Comparison of ENCODE assay signal across 16 cellular contexts in the genomic region with DNA sequence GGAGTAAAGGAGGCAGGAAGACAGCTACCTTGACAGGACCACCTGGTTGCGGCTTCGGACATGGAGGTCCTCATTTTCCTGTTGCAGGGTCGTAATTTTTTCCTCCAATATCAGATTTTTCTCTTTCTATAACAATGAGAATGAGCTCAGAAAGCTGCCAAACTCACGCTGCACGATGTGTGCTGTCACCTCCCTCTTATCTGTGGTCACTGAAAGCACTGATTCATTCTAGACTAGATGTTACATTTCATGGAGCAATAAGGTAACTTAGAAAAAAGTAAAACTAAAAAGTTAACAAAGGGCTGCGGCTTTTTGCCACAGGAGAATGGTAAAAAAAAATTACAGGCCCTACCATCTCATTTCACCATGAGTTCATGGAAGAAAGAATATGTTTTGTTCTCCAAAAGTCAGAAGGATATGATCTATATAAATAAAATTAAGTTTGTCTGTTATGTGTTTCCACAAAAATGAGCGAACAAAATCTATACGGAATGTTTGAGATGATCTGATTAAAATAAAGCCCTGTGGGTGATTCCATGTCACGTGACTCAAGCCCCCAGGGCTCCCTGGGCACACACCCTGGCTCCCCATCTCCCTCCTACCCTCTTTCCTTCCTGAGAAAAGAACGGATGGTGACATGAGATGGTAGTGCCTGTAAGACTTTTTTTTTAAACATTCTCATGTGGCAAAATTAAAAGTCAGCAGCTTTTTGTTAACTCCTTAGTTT. TPM values are rescaled to one million over a fixed set of nuclear protein-coding genes. Genes with fewer than 3 reads are reported as not detected.
A peak's percentile ranks its signal among the peaks of the same experiment; 100 is the strongest.
DNase-seq lines count a peak whose midpoint lies in the region; ATAC-seq and TF ChIP-seq lines count a peak whose summit lies in the region.
"Had no signal": no experiment of that assay in that cellular context is flagged by ENCODE, and none has a peak within 500 bp of the region (broad histone marks: within the 10 kb centered on the region; RNA-seq: fewer than 3 reads in every experiment).

No MANE protein-coding gene starts in this region.

- no TSS peak for BruUV-seq in PC-9 (replicated peaks; lab: Mats Ljungman, UMichigan)

- peaks cover 3% of the 10 kb centered on the region for H3K27me3 Mint-ChIP-seq in chondrocyte (ENCODE audit: low read depth)

- no peaks in the 10 kb centered on the region for H3K79me2 ChIP-seq in PC-9 (ENCODE audit: low read depth)

- intact Hi-C loops in esophagus muscularis mucosa (cut with DNase I): no loop called here
- intact Hi-C loops in PC-9 (cut with micrococcal nuclease; ENCODE audit: unreplicated experiment): no loop called here

- peaks cover 3% of the 10 kb centered on the region for H3K36me3 Mint-ChIP-seq in chondrocyte (ENCODE audit: low read depth)

- H3K27ac Mint-ChIP-seq in chondrocyte (ENCODE audit: unreplicated experiment): no peak overlapping the region
- H3K27ac Mint-ChIP-seq: GM23338 had no signal

- no peaks in the 10 kb centered on the region for H3K36me3 ChIP-seq in SK-N-MC (ENCODE audit: insufficient read depth, low read length)
- H3K36me3 ChIP-seq in esophagus muscularis mucosa: peaks cover 46 to 96% (median 80%) of the 10 kb centered on the region in 4 donors
- H3K36me3 ChIP-seq in subcutaneous abdominal adipose tissue (ENCODE audit: control insufficient read depth in 5 of 5, insufficient read depth in 5 of 5, low read length in 5 of 5): peaks cover 0 to 64% (median 44%) of the 10 kb centered on the region in 5 donors
- H3K36me3 ChIP-seq in PC-9 (ENCODE audit: low read depth): no peaks in the 10 kb centered on the region

- TF ChIP-seq CTCF in esophagus muscularis mucosa (IDR thresholded peaks at IDR 0.05) (no peak), PC-9 (conservative IDR thresholded peaks at IDR 0.05) (no peak), chondrocyte (IDR thresholded peaks at IDR 0.05) (no peak)

- H2AFZ ChIP-seq in PC-9: no peak overlapping the region
- H2AFZ ChIP-seq: GM23338 had no signal

- POLR2A ChIA-PET in PC-9 (lab: Charles Lee; ENCODE audit: unreplicated experiment): no interaction called here

- no peak overlapping the region for H3K4me3 Mint-ChIP-seq in chondrocyte (ENCODE audit: unreplicated experiment)
- H3K4me3 Mint-ChIP-seq: GM23338 had no signal

- DNase-seq in activated CD8-positive, alpha-beta memory T cell treated with anti-CD3 and anti-CD28 coated beads for 24 hours: peak; percentile 19
- no peak for DNase-seq in activated CD8-positive, alpha-beta memory T cell treated with anti-CD3 and anti-CD28 coated beads, Interleukin-2, amount 50 U/mL, for 4 hours
- DNase-seq in SK-N-MC (ENCODE audit: low read depth, low spot score) (no peak), esophagus muscularis mucosa (ENCODE audit: extremely low spot score) (peak; percentile 39), PC-9 (no peak), chondrocyte (ENCODE audit: low spot score) (no peak)
- DNase-seq: NCI-H146; NCI-H2081 treated with DMSO at 0.1 percent for 48 hours; NCI-H226; NCI-H526; NK-92 treated with Interleukin-12 subunit alpha and Interleukin-12 subunit beta, amount 100 ng/mL, for 24 hours; OCI-M1 had no signal

- H3K4me3 ChIP-seq in SK-N-MC: peak overlapping the region; percentile 23
- no peak overlapping the region for H3K4me3 ChIP-seq in esophagus muscularis mucosa
- H3K4me3 ChIP-seq in subcutaneous abdominal adipose tissue (ENCODE audit: low read depth in 1 of 5, low read length in 5 of 5): no peak overlapping the region
- no peak overlapping the region for H3K4me3 ChIP-seq in PC-9
- H3K4me3 ChIP-seq: GM23338 had no signal

- H3K4me1 Mint-ChIP-seq in chondrocyte (ENCODE audit: low read depth): peaks cover 2% of the 10 kb centered on the region

- H3K9ac ChIP-seq in SK-N-MC (ENCODE audit: insufficient read length) (no peak overlapping the region), subcutaneous abdominal adipose tissue (ENCODE audit: low read length in 5 of 5) (no peak overlapping the region)

- no peaks in the 10 kb centered on the region for H3K4me1 ChIP-seq in esophagus muscularis mucosa
- peaks cover 2 to 16% (median 12%) of the 10 kb centered on the region in 5 donors for H3K4me1 ChIP-seq in subcutaneous abdominal adipose tissue (ENCODE audit: control insufficient read depth in 5 of 5, insufficient read depth in 5 of 5, low read length in 5 of 5)
- H3K4me1 ChIP-seq in PC-9 (replicated peaks; ENCODE audit: insufficient read depth): no peaks in the 10 kb centered on the region

- H3K27ac ChIP-seq in SK-N-MC (peak overlapping the region; percentile 56), esophagus muscularis mucosa (replicated peaks in 1 of 4) (no peak overlapping the region), subcutaneous abdominal adipose tissue (ENCODE audit: low read depth, low read length) (peak overlapping the region; percentile 84), PC-9 (no peak overlapping the region)
- H3K27ac ChIP-seq: C4-2B had no signal

- H4K20me1 ChIP-seq in PC-9 (ENCODE audit: insufficient read depth): no peaks in the 10 kb centered on the region

- no peaks in the 10 kb centered on the region for H3F3A ChIP-seq in PC-9 (ENCODE audit: insufficient read depth, low read depth)

- H3K4me2 ChIP-seq in PC-9: no peak overlapping the region
- H3K4me2 ChIP-seq: GM23338 had no signal

- CTCF ChIA-PET in PC-9 (lab: Charles Lee): no interaction called here

- H3K27me3 ChIP-seq in esophagus muscularis mucosa (no peaks in the 10 kb centered on the region), subcutaneous abdominal adipose tissue (ENCODE audit: control insufficient read depth in 5 of 5, insufficient read depth in 4 of 5, low read length in 5 of 5) (no peaks in the 10 kb centered on the region), PC-9 (ENCODE audit: insufficient read depth, low read depth) (no peaks in the 10 kb centered on the region)

- ATAC-seq in GM18498 (IDR thresholded peaks at IDR 0.05; ENCODE audit: unreplicated experiment): no peak
- ATAC-seq: GM23338 had no signal

- H3K9me3 ChIP-seq in SK-N-MC (ENCODE audit: low read depth, low read length) (no peaks in the 10 kb centered on the region), esophagus muscularis mucosa (no peaks in the 10 kb centered on the region), subcutaneous abdominal adipose tissue (ENCODE audit: control insufficient read depth in 5 of 5, low read length in 5 of 5) (peaks cover 0 to 2% (median 0%) of the 10 kb centered on the region in 5 donors), PC-9 (ENCODE audit: insufficient read depth, low read depth) (no peaks in the 10 kb centered on the region)

- 82% methylated on average over 10 of the region's 10 CpGs for WGBS in esophagus muscularis mucosa

- no peaks in the 10 kb centered on the region for H3K9me2 ChIP-seq in PC-9 (ENCODE audit: insufficient read depth)

- no peak for TF ChIP-seq EP300 in esophagus muscularis mucosa (IDR thresholded peaks at IDR 0.05)

- peaks cover 8% of the 10 kb centered on the region for H3K9me3 Mint-ChIP-seq in chondrocyte (ENCODE audit: low read depth)
- H3K9me3 Mint-ChIP-seq: GM23338 had no signal

- TF ChIP-seq POLR2A in esophagus muscularis mucosa (IDR thresholded peaks at IDR 0.05; ENCODE audit: low read depth): no peak

RNA-seq across cellular contexts. Expression of a gene that starts 26.9 kb away (rescaled TPM):
- total RNA-seq in esophagus muscularis mucosa (100 to 1,000 TPM; 232 to 442 (median 374) TPM), PC-9 (2021) (18.0 and 22.4 TPM in 2 replicates), chondrocyte (333 to 456 TPM (median 450 TPM) in 3 replicates)

RNA-seq across cellular contexts. Expression of a gene that starts 39.4 kb away (rescaled TPM):
- total RNA-seq in esophagus muscularis mucosa (100 to 1,000 TPM; 217 to 341 (median 285) TPM), PC-9 (2021) (0.35 and 0.50 TPM in 2 replicates), chondrocyte (1.2 to 1.5 TPM (median 1.3 TPM) in 3 replicates)

Comparison
In these comparisons a context has a peak if more than half of its experiments do, and no peak if none do; other contexts are left out.
1. DNase-seq: peak in activated CD8-positive, alpha-beta memory T cell treated with anti-CD3 and anti-CD28 coated beads for 24 hours (single experiment) and esophagus muscularis mucosa (single experiment); none in activated CD8-positive, alpha-beta memory T cell treated with anti-CD3 and anti-CD28 coated beads, Interleukin-2, amount 50 U/mL, for 4 hours (single experiment), SK-N-MC (single experiment), PC-9 (0 of 2) and chondrocyte (single experiment).
2. H3K27ac ChIP-seq: peak in SK-N-MC (single experiment) and subcutaneous abdominal adipose tissue (single experiment); none in esophagus muscularis mucosa (0 of 4) and PC-9 (single experiment).
3. RNA of a gene that starts 39.4 kb away (total RNA-seq): 217 to 341 TPM in esophagus muscularis mucosa; 1.2 to 1.5 TPM in chondrocyte and 0.35 to 0.50 TPM in PC-9; every median in the first group is over 10 times any median in the second.